Comparison of ENCODE assay signal across 25 cellular contexts in genomic region chr14:35594616-35595015, GRCh38.
"Had no signal": no experiment of that assay in that cellular context is flagged by ENCODE, and none has a peak within 500 bp of the region (broad histone marks: within the 10 kb centered on the region; RNA-seq: fewer than 3 reads in every experiment).

No MANE protein-coding gene starts in this region.

- ATAC-seq: activated CD4-positive, alpha-beta T cell treated with anti-CD3 and anti-CD28 coated beads for 36 hours; activated CD8-positive, alpha-beta T cell treated with anti-CD3 and anti-CD28 coated beads, Interleukin-2, amount 10 ng/mL, durations not matched to agents 7 days and 5 days; activated naive CD4-positive, alpha-beta T cell treated with anti-CD3 and anti-CD28 coated beads, Interleukin-2, amount 50 U/mL, for 72 hours; activated T-cell treated with anti-CD3 and anti-CD28 coated beads, Interleukin-2, amount 50 U/mL, for 4 hours; K562; Panc1 had no signal

- H3K4me1 ChIP-seq: adrenal gland, SJCRH30 had no signal

- H3K9me3 ChIP-seq: adrenal gland, SJCRH30 had no signal

- H3K4me3 ChIP-seq: adrenal gland, K562, SJCRH30, SK-N-MC had no signal

- H3K27me3 ChIP-seq: adrenal gland, brain microvascular endothelial cell, SJCRH30 had no signal

- FAIRE-seq: K562 had no signal

- H3K36me3 ChIP-seq: adrenal gland, brain microvascular endothelial cell, SJCRH30, WERI-Rb-1 had no signal

- DNase-seq: activated CD4-positive, alpha-beta T cell treated with anti-CD3 and anti-CD28 coated beads for 36 hours; activated CD4-positive, alpha-beta T cell treated with anti-CD3 and anti-CD28 coated beads, Interleukin-2, amount 10 ng/mL, durations not matched to agents 7 days and 5 days; activated CD4-positive, alpha-beta T cell treated with anti-CD3 and anti-CD28 coated beads, Interleukin-2, amount 50 U/mL, for 48 hours; activated CD8-positive, alpha-beta T cell treated with anti-CD3 and anti-CD28 coated beads, Interleukin-2, amount 10 ng/mL, durations not matched to agents 7 days and 5 days; activated gamma-delta T cell treated with Interleukin-2 at 50 U/mL for 16 hours; activated naive CD4-positive, alpha-beta T cell treated with anti-CD3 and anti-CD28 coated beads for 36 hours; activated T-cell treated with anti-CD3 and anti-CD28 coated beads, Interleukin-2, amount 50 U/mL, for 4 hours; adrenal gland; brain microvascular endothelial cell; NCI-H1048; NCI-H1105 treated with DMSO at 0.1 percent for 48 hours; NCI-H1436; NCI-H1694; NCI-H1930; NCI-H2081 treated with DMSO at 0.1 percent for 48 hours; NCI-H345; NCI-H524 treated with DMSO at 0.1 percent for 48 hours; SHP77; SJCRH30; T1000; WERI-Rb-1 had no signal

- H3K27ac ChIP-seq: adrenal gland, brain microvascular endothelial cell, SJCRH30, SK-N-MC, WERI-Rb-1 had no signal
